Comparison of ENCODE assay signal across 13 cellular contexts in the genomic region with DNA sequence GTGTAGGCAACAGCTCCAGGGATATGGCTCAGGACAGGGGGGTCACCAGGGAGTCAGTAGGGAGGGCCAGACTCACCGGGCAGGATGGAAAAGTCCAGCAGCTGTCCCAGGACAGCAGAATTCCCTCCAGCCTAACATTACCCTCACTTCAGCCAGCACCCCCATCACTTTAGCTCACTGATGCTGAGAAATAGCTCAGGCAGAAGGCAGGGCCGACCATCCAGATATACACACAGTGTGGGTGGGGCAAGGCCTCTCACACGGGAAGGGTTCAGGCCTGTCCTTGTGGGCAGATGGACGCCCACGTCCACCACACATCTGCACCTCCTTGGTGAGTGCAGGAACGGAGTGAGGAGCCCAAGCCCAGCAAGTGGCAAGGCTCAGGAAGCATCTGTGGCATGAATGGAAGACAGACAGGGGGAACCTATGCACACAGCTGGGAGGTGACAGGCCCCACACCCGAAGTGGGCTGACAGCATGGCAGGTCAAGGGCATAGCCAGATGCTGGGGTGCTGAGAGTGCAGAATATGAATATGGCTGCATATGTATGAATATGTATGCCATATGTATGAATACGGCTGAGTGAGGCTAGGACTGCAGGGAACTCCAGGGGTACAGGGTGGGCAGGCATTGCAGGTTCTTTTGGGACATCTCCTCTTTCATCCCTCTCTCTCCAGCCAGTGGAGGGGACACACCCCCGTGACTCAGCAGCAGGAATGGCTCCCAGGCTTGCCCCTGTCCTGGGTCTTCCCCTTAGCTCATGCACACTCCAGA. TPM values are rescaled to one million over a fixed set of nuclear protein-coding genes. Genes with fewer than 3 reads are reported as not detected.
DNase-seq lines count a peak whose midpoint lies in the region; ATAC-seq and TF ChIP-seq lines count a peak whose summit lies in the region.
"Had no signal": no experiment of that assay in that cellular context is flagged by ENCODE, and none has a peak within 500 bp of the region (broad histone marks: within the 10 kb centered on the region; RNA-seq: fewer than 3 reads in every experiment).

No MANE protein-coding gene starts in this region.

- no peak for DNase-seq in heart left ventricle
- DNase-seq in cardiac septum (ENCODE audit: low spot score): no peak
- peak; percentile 55 for DNase-seq in mesenchymal stem cell
- DNase-seq in NCI-H1105 treated with DMSO at 0.1 percent for 48 hours (lab: John Stamatoyannopoulos, UW): no peak
- no peak for DNase-seq in NCI-H2081 (lab: John Stamatoyannopoulos, UW)
- DNase-seq in SK-N-DZ (ENCODE audit: low spot score): no peak
- DNase-seq: activated CD4-positive, alpha-beta T cell treated with anti-CD3 and anti-CD28 coated beads for 48 hours; activated naive CD4-positive, alpha-beta T cell treated with anti-CD3 and anti-CD28 coated beads, Interleukin-2, amount 10 ng/mL, durations not matched to agents 7 days and 5 days; C1 segment of cervical spinal cord; effector CD8-positive, alpha-beta T cell; testis had no signal

- peak overlapping the region; percentile 52 to 89 for H3K18ac ChIP-seq in mesenchymal stem cell (ENCODE audit: low read depth in 1 of 2, low read length in 2 of 2)

- H3K23ac ChIP-seq in mesenchymal stem cell (ENCODE audit: low read length in 2 of 2): peak overlapping the region in 1 of 2 experiments; percentile 61

- peaks cover 3% of the 10 kb centered on the region for H3K27me3 Mint-ChIP-seq in brain
- H3K27me3 Mint-ChIP-seq: activated naive CD4-positive, alpha-beta T cell treated with anti-CD3 and anti-CD28 coated beads, Interleukin-2, amount 10 ng/mL, durations not matched to agents 7 days and 5 days had no signal

- H3K27ac Mint-ChIP-seq in brain: peak overlapping the region in 4 of 5 experiments; percentile 51 to 65 (median 58)
- H3K27ac Mint-ChIP-seq: activated naive CD4-positive, alpha-beta T cell treated with anti-CD3 and anti-CD28 coated beads, Interleukin-2, amount 10 ng/mL, durations not matched to agents 7 days and 5 days had no signal

- H3K79me1 ChIP-seq in mesenchymal stem cell (replicated peaks; ENCODE audit: low read length, poor library complexity, severe bottlenecking): peaks cover 34% of the 10 kb centered on the region

- peak overlapping the region; percentile 48 for H2AK5ac ChIP-seq in mesenchymal stem cell (ENCODE audit: low read length, severe bottlenecking)

- H3K14ac ChIP-seq in mesenchymal stem cell (ENCODE audit: low read length in 2 of 2): peak overlapping the region in 1 of 2 experiments; percentile 76

- peak overlapping the region; percentile 34 for H4K91ac ChIP-seq in mesenchymal stem cell (ENCODE audit: low read length)

- peak overlapping the region; percentile 92 for H4K8ac ChIP-seq in mesenchymal stem cell (ENCODE audit: low read length)

- no peak overlapping the region for H3K4me3 ChIP-seq in heart left ventricle
- no peak overlapping the region for H3K4me3 ChIP-seq in mesenchymal stem cell (ENCODE audit: insufficient read depth in 1 of 2, low read depth in 1 of 2, low read length in 2 of 2)
- H3K4me3 ChIP-seq: testis had no signal

- peaks cover 81% of the 10 kb centered on the region for H3K4me1 Mint-ChIP-seq in brain

- H2BK5ac ChIP-seq in mesenchymal stem cell (ENCODE audit: low read depth, low read length, poor library complexity, severe bottlenecking): no peak overlapping the region

- no peak overlapping the region for H2AFZ ChIP-seq in mesenchymal stem cell (ENCODE audit: low read depth, low read length)

- H3K36me3 ChIP-seq in heart left ventricle (no peaks in the 10 kb centered on the region), mesenchymal stem cell (ENCODE audit: control insufficient read depth in 1 of 2, insufficient read depth in 2 of 2, low read depth in 1 of 2, low read length in 2 of 2) (no peaks in the 10 kb centered on the region)

- peaks cover 25% of the 10 kb centered on the region for H3K36me3 Mint-ChIP-seq in brain

- ATAC-seq in heart left ventricle: peak in 2 of 4 donors; percentile 19 to 32
- ATAC-seq in GM21381 (IDR thresholded peaks at IDR 0.05; ENCODE audit: unreplicated experiment): no peak

- H3K9me3 ChIP-seq in heart left ventricle (no peaks in the 10 kb centered on the region), mesenchymal stem cell (ENCODE audit: control insufficient read depth, low read length) (no peaks in the 10 kb centered on the region)
- H3K9me3 ChIP-seq: testis had no signal

- no peak for TF ChIP-seq POLR2A in heart left ventricle (IDR thresholded peaks at IDR 0.05)

- no peaks in the 10 kb centered on the region for H3K27me3 ChIP-seq in heart left ventricle
- H3K27me3 ChIP-seq in mesenchymal stem cell (ENCODE audit: control insufficient read depth in 1 of 2, insufficient read depth in 1 of 2, low read length in 2 of 2): no peaks in the 10 kb centered on the region
- H3K27me3 ChIP-seq: testis had no signal

- WGBS in heart left ventricle, 4 donors: 58 to 67% (median 59%) methylated on average over 9 of the region's 9 CpGs
- 83% methylated on average over 9 of the region's 9 CpGs for WGBS in mesenchymal stem cell

- H3K4me3 Mint-ChIP-seq in brain: no peak overlapping the region
- H3K4me3 Mint-ChIP-seq: activated naive CD4-positive, alpha-beta T cell treated with anti-CD3 and anti-CD28 coated beads, Interleukin-2, amount 10 ng/mL, durations not matched to agents 7 days and 5 days had no signal

- H2BK120ac ChIP-seq in mesenchymal stem cell (ENCODE audit: low read depth, low read length): peak overlapping the region; percentile 76

- H3K4me2 ChIP-seq in mesenchymal stem cell (ENCODE audit: low read length, poor library complexity, severe bottlenecking): no peak overlapping the region

- H3K4ac ChIP-seq in mesenchymal stem cell (ENCODE audit: low read depth in 1 of 2, low read length in 2 of 2): no peak overlapping the region

- intact Hi-C loops in heart left ventricle (cut with DNase I) (no loop called here), cardiac septum (cut with DNase I) (no loop called here)

- TF ChIP-seq CTCF in heart left ventricle (IDR thresholded peaks at IDR 0.05) (no peak), brain (conservative IDR thresholded peaks at IDR 0.05) (no peak)

- H3K9me3 Mint-ChIP-seq in brain: peaks cover 0 to 15% (median 4%) of the 10 kb centered on the region in 5 experiments

- H3K9ac ChIP-seq in mesenchymal stem cell (ENCODE audit: low read length): no peak overlapping the region

- H2BK15ac ChIP-seq in mesenchymal stem cell (ENCODE audit: low read depth, poor library complexity, severe bottlenecking): peak overlapping the region; percentile 26

- peak overlapping the region; percentile 23 to 94 for H2BK12ac ChIP-seq in mesenchymal stem cell (ENCODE audit: low read length in 2 of 2)

- H3K4me1 ChIP-seq in heart left ventricle (peaks cover 17 to 86% (median 64%) of the 10 kb centered on the region in 12 donors), mesenchymal stem cell (ENCODE audit: control insufficient read depth, insufficient read depth, low read depth, low read length) (peaks cover 35% of the 10 kb centered on the region)

- H3K27ac ChIP-seq in heart left ventricle (peak overlapping the region in 10 of 12 donors; percentile 22 to 71 (median 39)), mesenchymal stem cell (ENCODE audit: low read length, poor library complexity, severe bottlenecking) (peak overlapping the region; percentile 54)

RNA-seq across cellular contexts. Expression of a gene that starts 17.0 kb away (rescaled TPM):
- total RNA-seq in heart left ventricle (10 to 100 TPM; 28.3 to 56.7 (median 35.9) TPM), cardiac septum (39.5 TPM)
- polyA plus RNA-seq in heart left ventricle (10 to 100 TPM; 17.6 to 45.7 TPM), brain (ENCODE audit: insufficient read depth, low read depth, low replicate concordance) (61.0 TPM)
- polyA plus RNA-seq in mesenchymal stem cell (2013, experiment 1 of 2): 20.1 TPM
- 19.2 TPM for polyA plus RNA-seq in mesenchymal stem cell (2013, experiment 2 of 2)
- 18.7 and 20.2 TPM in 2 replicates for polyA plus RNA-seq in SK-N-DZ (2014; cell fraction: cytosol; rRNA removed)
- polyA plus RNA-seq in SK-N-DZ (2014; cell fraction: nucleus; rRNA removed): 13.1 and 16.6 TPM in 2 replicates
